ENCODE assay signal across 8 cellular contexts in genomic region chr16:88569985-88570690, GRCh38. TPM values are rescaled to one million over a fixed set of nuclear protein-coding genes. Genes with fewer than 3 reads are reported as not detected.
A peak's percentile ranks its signal among the peaks of the same experiment; 100 is the strongest.
DNase-seq lines count a peak whose midpoint lies in the region; ATAC-seq and TF ChIP-seq lines count a peak whose summit lies in the region.

TSS of gene ZC3H18 (plus strand) at chr16:88570403. CDS start at chr16:88577124, 6,721 bp downstream.

- TF ChIP-seq CTCF in Calu3 (IDR thresholded peaks at IDR 0.05; ENCODE audit: unreplicated experiment) (no peak), epithelial cell of esophagus (IDR thresholded peaks at IDR 0.05; ENCODE audit: insufficient read depth, low read depth, low read length, missing control alignments) (no peak)

- peak within 1 kb of the TSS; percentile 77 for H3K27ac Mint-ChIP-seq in Calu3 (ENCODE audit: unreplicated experiment)
- H3K27ac Mint-ChIP-seq in IgD-negative memory B cell: peak within 1 kb of the TSS; percentile 90 to 94 (median 92)

- H3K9me3 Mint-ChIP-seq in Calu3 (ENCODE audit: low read depth, unreplicated experiment) (no peaks in the 10 kb centered on the region), IgD-negative memory B cell (no peaks in the 10 kb centered on the region)

- H3K36me3 Mint-ChIP-seq in Calu3 (ENCODE audit: insufficient read depth, unreplicated experiment) (peaks cover 56% of the 10 kb centered on the region), IgD-negative memory B cell (no peaks in the 10 kb centered on the region)

- ATAC-seq in GM21528 (IDR thresholded peaks at IDR 0.05; ENCODE audit: low FRiP score, unreplicated experiment): peak; percentile 66

- H3K4me1 Mint-ChIP-seq in Calu3 (ENCODE audit: low read depth, unreplicated experiment) (peaks cover 33% of the 10 kb centered on the region), IgD-negative memory B cell (peaks cover 13 to 22% (median 20%) of the 10 kb centered on the region in 3 donors)

- H3K27me3 Mint-ChIP-seq in Calu3 (ENCODE audit: unreplicated experiment) (no peaks in the 10 kb centered on the region), IgD-negative memory B cell (no peaks in the 10 kb centered on the region)

- BruUV-seq in Calu3 (replicated peaks; lab: Mats Ljungman, UMichigan): no TSS peak

- peaks cover 24% of the 10 kb centered on the region for H3K4me1 ChIP-seq in mononuclear cell (ENCODE audit: insufficient read depth, low read length)

- H3K4me3 Mint-ChIP-seq in Calu3 (ENCODE audit: low read depth, unreplicated experiment) (peak within 1 kb of the TSS; percentile 92), IgD-negative memory B cell (peak within 1 kb of the TSS; percentile 86 to 96 (median 94))

- H3K27me3 ChIP-seq in mononuclear cell (ENCODE audit: insufficient read depth, low read length): no peaks in the 10 kb centered on the region

- DNase-seq in Calu3 (peak; percentile 98), OCI-M1 (lab: John Stamatoyannopoulos, UW) (peak; percentile 97), activated T-cell treated with anti-CD3 and anti-CD28 coated beads for 24 hours (ENCODE audit: low read depth) (peak; percentile 97), epithelial cell of esophagus (ENCODE audit: low read depth) (peak; percentile 96)
- DNase-seq in stimulated activated CD8-positive, alpha-beta memory T cell treated with anti-CD3 and anti-CD28 coated beads, Interleukin-2, amount 100 ng/mL, for 48 hours (ENCODE audit: low read depth in 2 of 2): peak; percentile 95 to 99

- H3K9me3 ChIP-seq in mononuclear cell (ENCODE audit: low read depth, low read length): no peaks in the 10 kb centered on the region

- H3K4me3 ChIP-seq in epithelial cell of esophagus (ENCODE audit: low read length) (peak within 1 kb of the TSS; percentile 85), mononuclear cell (ENCODE audit: low read length) (peak within 1 kb of the TSS; percentile 62)

- intact Hi-C loops in Calu3 (cut with micrococcal nuclease; ENCODE audit: unreplicated experiment): no loop called here

- CTCF ChIA-PET in Calu3 (lab: Charles Lee): interaction anchor here (0.6 to 1.0 kb wide), 5 partner anchors 9 to 492 kb away, joined by 3 to 5 read pairs (median 3); no protein-coding TSS in a partner anchor

RNA-seq across cellular contexts. Expression of gene ZC3H18, which starts in this region (rescaled TPM):
- total RNA-seq in Calu3 (2022): 77.2 and 85.7 TPM in 2 replicates
- polyA plus RNA-seq in IgD-negative memory B cell: 17.5 TPM
- total RNA-seq in mononuclear cell: 24.7 TPM

Comparison
In these comparisons a context has a peak if more than half of its experiments do, and no peak if none do; other contexts are left out.
1. Peak in every context shown above with its lines: DNase-seq, ATAC-seq and H3K4me3 ChIP-seq.